10 cellular contexts compared by ENCODE assay signal in genomic region chrX:10121787-10122186, GRCh38.
DNase-seq lines count a peak whose midpoint lies in the region; ATAC-seq, FAIRE-seq and TF ChIP-seq lines count a peak whose summit lies in the region.
"Had no signal": no experiment of that assay in that cellular context is flagged by ENCODE, and none has a peak within 500 bp of the region (broad histone marks: within the 10 kb centered on the region; RNA-seq: fewer than 3 reads in every experiment).

No MANE protein-coding gene starts in this region.

- DNase-seq in GM13977 (ENCODE audit: low spot score) (peak; percentile 72), EL (no peak), NCI-H1436 treated with DMSO at 0.1 percent for 48 hours (lab: John Stamatoyannopoulos, UW) (no peak), DMS53 treated with DMSO at 0.1 percent for 48 hours (lab: John Stamatoyannopoulos, UW; ENCODE audit: unreplicated experiment) (no peak)
- DNase-seq in stimulated activated CD4-positive, alpha-beta T cell treated with anti-CD3 and anti-CD28 coated beads, Interleukin-2, amount 100 ng/mL, for 24 hours = no peak
- DNase-seq: activated gamma-delta T cell, SK-N-SH had no signal

- FAIRE-seq in colon (lab: Jason Lieb, UNC) = peak; percentile 18

- ATAC-seq in GM21423 (IDR thresholded peaks at IDR 0.05; ENCODE audit: unreplicated experiment) (peak; percentile 87), HG03442 (IDR thresholded peaks at IDR 0.05; ENCODE audit: unreplicated experiment) (peak; percentile 87)

- in situ Hi-C loops in GM13977 (cut with MboI; ENCODE audit: low pct_unique_long_range_greater_than_20kb, low sequenced_read_pairs, unreplicated experiment) = no loop called here

- no peak for TF ChIP-seq CTCF in GM13977 (IDR thresholded peaks at IDR 0.05; ENCODE audit: extremely low read depth, insufficient read depth, missing control alignments)
